Comparison of ENCODE assay signal across 1 cellular context in genomic region chr17:80824549-80825470, GRCh38.
TF ChIP-seq lines count a peak whose summit lies in the region.

No MANE protein-coding gene starts in this region.

TF ChIP-seq in IMR-90, 13 proteins besides CTCF, POLR2A, EP300 and RAD21 (continued from another document):
- no peak for TF ChIP-seq CEBPB (IDR thresholded peaks at IDR 0.05; ENCODE audit: low read depth, low read length)
- TF ChIP-seq CHD1 (IDR thresholded peaks at IDR 0.05; ENCODE audit: low read depth, low read length): no peak
- no peak for TF ChIP-seq RCOR1 (IDR thresholded peaks at IDR 0.05; ENCODE audit: insufficient replicate concordance, low read length)
- no peak for TF ChIP-seq USF2 (IDR thresholded peaks at IDR 0.05; ENCODE audit: low read depth, low read length)
